In genomic region chr17:38738686-38739085, GRCh38 we compare ENCODE assay signal across 19 cellular contexts. TPM values are rescaled to one million over a fixed set of nuclear protein-coding genes. Genes with fewer than 3 reads are reported as not detected.
DNase-seq lines count a peak whose midpoint lies in the region; ATAC-seq, FAIRE-seq and TF ChIP-seq lines count a peak whose summit lies in the region.
"Had no signal": no experiment of that assay in that cellular context is flagged by ENCODE, and none has a peak within 500 bp of the region (broad histone marks: within the 10 kb centered on the region; RNA-seq: fewer than 3 reads in every experiment).

No MANE protein-coding gene starts in this region.

- no peak overlapping the region for H3K9ac ChIP-seq in BLaER1
- no peak overlapping the region for H3K9ac ChIP-seq in BLaER1 treated with 17β-estradiol and CSF1 and Interleukin-3, amounts not matched to agents 10 nM and 100 nM
- H3K9ac ChIP-seq in K562 (ENCODE audit: insufficient read depth in 1 of 2, low read depth in 2 of 2, low read length in 2 of 2) = no peak overlapping the region

- H3K4me3 ChIP-seq in BLaER1 = no peak overlapping the region
- H3K4me3 ChIP-seq in BLaER1 treated with 17β-estradiol and CSF1 and Interleukin-3, amounts not matched to agents 10 nM and 100 nM = no peak overlapping the region
- no peak overlapping the region for H3K4me3 ChIP-seq in K562

- H3K9me3 ChIP-seq in BLaER1 = no peaks in the 10 kb centered on the region
- H3K9me3 ChIP-seq in BLaER1 treated with 17β-estradiol and CSF1 and Interleukin-3, amounts not matched to agents 10 nM and 100 nM (replicated peaks in 1 of 11) = no peaks in the 10 kb centered on the region
- no peaks in the 10 kb centered on the region for H3K9me3 ChIP-seq in K562 (replicated peaks; ENCODE audit: control insufficient read depth, insufficient read depth, low read depth, low read length)

- peak overlapping the region; percentile 18; the same call in 1 of the 2 replicates for H3K27ac Mint-ChIP-seq in HFFc6
- H3K27ac Mint-ChIP-seq in T-helper 2 cell treated with Interferon-gamma antibody and Interleukin-4, amounts not matched to agents 5 μg/mL and 100 μg/mL, for 36 hours = no peak overlapping the region
- H3K27ac Mint-ChIP-seq in activated CD8-positive, alpha-beta memory T cell treated with anti-CD3 and anti-CD28 coated beads, Interleukin-2, amount 10 ng/mL, durations not matched to agents 7 days and 5 days = no peak overlapping the region
- H3K27ac Mint-ChIP-seq: CD4-positive, alpha-beta T cell; H9 had no signal

- CTCF ChIA-PET in K562 (lab: Yijun Ruan, JAX; ENCODE audit: low intra/inter-chr PET ratio) = no interaction called here
- CTCF ChIA-PET in activated CD8-positive, alpha-beta memory T cell treated with anti-CD3 and anti-CD28 coated beads, Interleukin-2, amount 10 ng/mL, durations not matched to agents 7 days and 5 days (lab: Charles Lee) = interaction anchor here (1.0 to 8.7 kb wide), 3 partner anchors 62 to 211 kb away, joined by 3 to 232 read pairs (median 4); partner anchors contain the start of gene EPOP

- DNase-seq in HFFc6 (no peak), K562 (ENCODE audit: extremely low read depth in 1 of 4, low spot score in 3 of 4) (no peak), left ventricle myocardium superior (no peak)
- no peak for DNase-seq in T-helper 2 cell treated with Interferon-gamma antibody and Interleukin-4, amounts not matched to agents 5 μg/mL and 100 μg/mL, for 36 hours (ENCODE audit: low spot score)
- no peak for DNase-seq in activated CD8-positive, alpha-beta memory T cell treated with anti-CD3 and anti-CD28 coated beads, Interleukin-2, amount 10 ng/mL, durations not matched to agents 7 days and 5 days
- DNase-seq: Calu3; CD4-positive, alpha-beta T cell; COR-L47; DMS53; DMS79 treated with DMSO at 0.1 percent for 48 hours; GOT3; H9 had no signal

- no peak overlapping the region for H3K4me3 Mint-ChIP-seq in HFFc6
- H3K4me3 Mint-ChIP-seq in T-helper 2 cell treated with Interferon-gamma antibody and Interleukin-4, amounts not matched to agents 5 μg/mL and 100 μg/mL, for 36 hours = no peak overlapping the region
- no peak overlapping the region for H3K4me3 Mint-ChIP-seq in activated CD8-positive, alpha-beta memory T cell treated with anti-CD3 and anti-CD28 coated beads, Interleukin-2, amount 10 ng/mL, durations not matched to agents 7 days and 5 days
- H3K4me3 Mint-ChIP-seq: CD14-positive monocyte; CD4-positive, alpha-beta T cell had no signal

- in situ Hi-C loops in K562 (cut with MboI) = no loop called here

- H3K4me1 ChIP-seq in BLaER1 (peaks cover 82% of the 10 kb centered on the region), K562 (replicated peaks in 1 of 2; ENCODE audit: control insufficient read depth in 2 of 2, insufficient read depth in 2 of 2, low read length in 2 of 2) (peaks cover 2 to 35% of the 10 kb centered on the region in 2 experiments; a peak in 3 of 5 replicates)
- H3K4me1 ChIP-seq in BLaER1 treated with 17β-estradiol and CSF1 and Interleukin-3, amounts not matched to agents 10 nM and 100 nM = peaks cover 18 to 91% (median 74%) of the 10 kb centered on the region in 10 experiments

- H3K36me3 ChIP-seq in BLaER1 = peaks cover 37% of the 10 kb centered on the region
- peaks cover 0 to 50% (median 4%) of the 10 kb centered on the region in 11 experiments; a peak in 12 of 22 replicates for H3K36me3 ChIP-seq in BLaER1 treated with 17β-estradiol and CSF1 and Interleukin-3, amounts not matched to agents 10 nM and 100 nM
- peaks cover 65% of the 10 kb centered on the region; the same call in 2 of the 3 replicates for H3K36me3 ChIP-seq in K562 (ENCODE audit: control insufficient read depth, insufficient read depth, low read length)

- H3K27me3 Mint-ChIP-seq in HFFc6 (ENCODE audit: insufficient read depth) = peaks cover 6% of the 10 kb centered on the region
- H3K27me3 Mint-ChIP-seq in T-helper 2 cell treated with Interferon-gamma antibody and Interleukin-4, amounts not matched to agents 5 μg/mL and 100 μg/mL, for 36 hours (ENCODE audit: low read depth) = no peaks in the 10 kb centered on the region
- H3K27me3 Mint-ChIP-seq in activated CD8-positive, alpha-beta memory T cell treated with anti-CD3 and anti-CD28 coated beads, Interleukin-2, amount 10 ng/mL, durations not matched to agents 7 days and 5 days = peaks cover 3% of the 10 kb centered on the region

- TF ChIP-seq CTCF in HFFc6 (IDR thresholded peaks at IDR 0.05) (no peak), K562 (IDR thresholded peaks at IDR 0.05 in 2 of 3, conservative IDR thresholded peaks at IDR 0.05 in 1 of 3; ENCODE audit: insufficient read depth in 2 of 3, low read depth in 1 of 3, low read length in 3 of 3) (no peak)

- no peak for ATAC-seq in K562
- no peak for ATAC-seq in HG03025 (IDR thresholded peaks at IDR 0.05; ENCODE audit: low FRiP score, unreplicated experiment)
- ATAC-seq in left ventricle myocardium superior = no peak
- ATAC-seq in activated CD8-positive, alpha-beta memory T cell treated with anti-CD3 and anti-CD28 coated beads, Interleukin-2, amount 10 ng/mL, durations not matched to agents 7 days and 5 days = no peak
- ATAC-seq: HCT116 had no signal

- H3K36me3 Mint-ChIP-seq in HFFc6 (ENCODE audit: low read depth) = peaks cover 6% of the 10 kb centered on the region; the same call in 1 of the 2 replicates
- peaks cover 2% of the 10 kb centered on the region for H3K36me3 Mint-ChIP-seq in T-helper 2 cell treated with Interferon-gamma antibody and Interleukin-4, amounts not matched to agents 5 μg/mL and 100 μg/mL, for 36 hours (ENCODE audit: low read depth)
- H3K36me3 Mint-ChIP-seq in activated CD8-positive, alpha-beta memory T cell treated with anti-CD3 and anti-CD28 coated beads, Interleukin-2, amount 10 ng/mL, durations not matched to agents 7 days and 5 days = no peaks in the 10 kb centered on the region

- H3K9me3 Mint-ChIP-seq in HFFc6 = no peaks in the 10 kb centered on the region
- H3K9me3 Mint-ChIP-seq in T-helper 2 cell treated with Interferon-gamma antibody and Interleukin-4, amounts not matched to agents 5 μg/mL and 100 μg/mL, for 36 hours = no peaks in the 10 kb centered on the region
- H3K9me3 Mint-ChIP-seq in activated CD8-positive, alpha-beta memory T cell treated with anti-CD3 and anti-CD28 coated beads, Interleukin-2, amount 10 ng/mL, durations not matched to agents 7 days and 5 days (ENCODE audit: low read depth) = no peaks in the 10 kb centered on the region
- H3K9me3 Mint-ChIP-seq: CD14-positive monocyte; CD4-positive, alpha-beta T cell; H9 had no signal

- TF ChIP-seq POLR2A in K562 (conservative IDR thresholded peaks at IDR 0.05) = no peak

- H3K27ac ChIP-seq in BLaER1 = no peak overlapping the region
- no peak overlapping the region for H3K27ac ChIP-seq in BLaER1 treated with 17β-estradiol and CSF1 and Interleukin-3, amounts not matched to agents 10 nM and 100 nM
- H3K27ac ChIP-seq in K562 (ENCODE audit: extremely low read depth, low read depth, low read length) = no peak overlapping the region

- H3K4me2 ChIP-seq in BLaER1 (peak overlapping the region; percentile 60; the same call in 1 of the 2 replicates), K562 (ENCODE audit: insufficient read depth, low read length) (no peak overlapping the region)
- peak overlapping the region in 7 of 11 experiments; percentile 51 to 74 (median 64); a peak in 12 of 22 replicates for H3K4me2 ChIP-seq in BLaER1 treated with 17β-estradiol and CSF1 and Interleukin-3, amounts not matched to agents 10 nM and 100 nM

- POLR2A ChIA-PET in K562 (lab: Yijun Ruan, JAX) = no interaction called here

- no peak for TF ChIP-seq RAD21 in K562 (CRISPR knock-in tag; conservative IDR thresholded peaks at IDR 0.05 in 1 of 2, IDR thresholded peaks at IDR 0.05 in 1 of 2)

- H3K79me2 ChIP-seq in K562 (ENCODE audit: control insufficient read depth, insufficient read depth, low read length) = peaks cover 25% of the 10 kb centered on the region

- intact Hi-C loops in K562 (cut with micrococcal nuclease) = no loop called here
- intact Hi-C loops in left ventricle myocardium superior (cut with micrococcal nuclease) = no loop called here

- 96% methylated on average over 14 of the region's 16 CpGs for WGBS in K562 (ENCODE audit: insufficient coverage, low coverage, missing lambda C conversion rate)

- peaks cover 33% of the 10 kb centered on the region for H3K4me1 Mint-ChIP-seq in HFFc6 (ENCODE audit: low read depth)
- H3K4me1 Mint-ChIP-seq in T-helper 2 cell treated with Interferon-gamma antibody and Interleukin-4, amounts not matched to agents 5 μg/mL and 100 μg/mL, for 36 hours (ENCODE audit: low read depth) = peaks cover 17% of the 10 kb centered on the region
- H3K4me1 Mint-ChIP-seq in activated CD8-positive, alpha-beta memory T cell treated with anti-CD3 and anti-CD28 coated beads, Interleukin-2, amount 10 ng/mL, durations not matched to agents 7 days and 5 days = peaks cover 23% of the 10 kb centered on the region

- no peak overlapping the region for H2AFZ ChIP-seq in K562 (ENCODE audit: low read depth, low read length)

- H3K27me3 ChIP-seq in BLaER1 = no peaks in the 10 kb centered on the region
- H3K27me3 ChIP-seq in BLaER1 treated with 17β-estradiol and CSF1 and Interleukin-3, amounts not matched to agents 10 nM and 100 nM = no peaks in the 10 kb centered on the region
- H3K27me3 ChIP-seq in K562 (ENCODE audit: control insufficient read depth in 2 of 2, insufficient read depth in 2 of 2, low read length in 2 of 2) = no peaks in the 10 kb centered on the region

- BruUV-seq in K562 (replicated peaks; lab: Mats Ljungman, UMichigan) = no TSS peak

- H4K20me1 ChIP-seq in BLaER1 (peaks cover 40% of the 10 kb centered on the region), K562 (replicated peaks; ENCODE audit: control insufficient read depth, insufficient read depth, low read length) (peaks cover 7% of the 10 kb centered on the region; the same call in 1 of the 2 replicates)
- H4K20me1 ChIP-seq in BLaER1 treated with 17β-estradiol and CSF1 and Interleukin-3, amounts not matched to agents 10 nM and 100 nM = peaks cover 0 to 65% (median 15%) of the 10 kb centered on the region in 11 experiments; a peak in 16 of 22 replicates

- TF ChIP-seq EP300 in K562 (IDR thresholded peaks at IDR 0.05; ENCODE audit: low read length) = no peak

- peaks cover 3% of the 10 kb centered on the region for H3K9me1 ChIP-seq in K562 (ENCODE audit: control insufficient read depth, insufficient read depth, low read length)

- FAIRE-seq in K562 (lab: Jason Lieb, UNC) = no peak
- FAIRE-seq: G401.6, GM12892 had no signal

RNA-seq across cellular contexts. Expression of gene CISD3, which starts 8.5 kb away (rescaled TPM):
- 10 to 100 TPM; 35.0 to 38.7 (median 36.6) TPM for total RNA-seq in HFFc6 (2021; fragmentation: NEBNext Ultra II Directional; extraction: Animal tissue kit (Norgen Biotek cat#: 25700))
- total RNA-seq in K562 (2011; cell fraction: chromatin; rRNA removed; ENCODE audit: low replicate concordance) = 5.3 and 11.2 TPM in 2 replicates
- total RNA-seq in K562 (2011; cell fraction: nucleolus; rRNA removed) = 8.9 and 9.2 TPM in 2 replicates
- 10.9 and 12.7 TPM in 2 replicates for total RNA-seq in K562 (2011; cell fraction: nucleoplasm; rRNA removed)
- 21.7 and 29.6 TPM in 2 replicates for total RNA-seq in K562 (2014; rRNA removed)
- total RNA-seq in K562 (2014; rRNA removed; fragmentation: Illumina TruSeq; extraction: Trizol) = 7.2 and 11.7 TPM in 2 replicates
- total RNA-seq in K562 (2015; rRNA removed; fragmentation: Illumina TruSeq; extraction: Trizol) = 15.6 and 15.7 TPM in 2 replicates
- total RNA-seq in K562 (2021) = 60.7 and 78.7 TPM in 2 replicates
- polyA plus RNA-seq in K562 (2011; rRNA removed) = 13.0 and 20.5 TPM in 2 replicates
- polyA plus RNA-seq in K562 (2011; cell fraction: cytosol; rRNA removed) = 7.8 and 30.3 TPM in 2 replicates
- polyA plus RNA-seq in K562 (2011; cell fraction: nucleus; rRNA removed) = 6.0 and 11.9 TPM in 2 replicates
- polyA plus RNA-seq in K562 (2012) = 25.2 and 31.6 TPM in 2 replicates
- polyA plus RNA-seq in K562 (2014; fragmentation: Illumina TruSeq; extraction: Trizol) = 15.0 and 29.4 TPM in 2 replicates
- 10 to 100 TPM in 1 of 2 experiments, 1 to 10 TPM in 1; 5.0 to 10.7 TPM for polyA plus RNA-seq in K562 (2014; fragmentation: Nextera tagmentation; extraction: Ambion mirVana)
- polyA plus RNA-seq in K562 (2014; rRNA removed) = 38.9 and 57.5 TPM in 2 replicates
- polyA minus RNA-seq in K562 (2011; rRNA and poly(A)+ RNA removed) = 2.4 and 3.5 TPM in 2 replicates
- polyA minus RNA-seq in K562 (2011; cell fraction: cytosol; rRNA and poly(A)+ RNA removed) = 4.8 and 12.4 TPM in 2 replicates
- 2.6 and 3.9 TPM in 2 replicates for polyA minus RNA-seq in K562 (2011; cell fraction: nucleus; rRNA and poly(A)+ RNA removed)
- 87.9 TPM for total RNA-seq in left ventricle myocardium superior
- total RNA-seq in activated CD8-positive, alpha-beta memory T cell treated with anti-CD3 and anti-CD28 coated beads, Interleukin-2, amount 10 ng/mL, durations not matched to agents 7 days and 5 days = 10 to 100 TPM; 51.3 to 54.3 TPM

RNA-seq across cellular contexts. Expression of gene PCGF2, which starts 9.4 kb away (rescaled TPM):
- total RNA-seq in HFFc6 (2021; fragmentation: NEBNext Ultra II Directional; extraction: Animal tissue kit (Norgen Biotek cat#: 25700)) = 10 to 100 TPM; 59.7 to 73.5 (median 69.0) TPM
- 12.2 and 22.3 TPM in 2 replicates for total RNA-seq in K562 (2011; cell fraction: chromatin; rRNA removed; ENCODE audit: low replicate concordance)
- 14.2 and 14.7 TPM in 2 replicates for total RNA-seq in K562 (2011; cell fraction: nucleolus; rRNA removed)
- total RNA-seq in K562 (2011; cell fraction: nucleoplasm; rRNA removed) = 12.9 and 19.9 TPM in 2 replicates
- total RNA-seq in K562 (2014; rRNA removed) (6.6 and 8.3 TPM in 2 replicates), K562 (2014; rRNA removed; fragmentation: Illumina TruSeq; extraction: Trizol) (3.0 and 3.7 TPM in 2 replicates), K562 (2015; rRNA removed; fragmentation: Illumina TruSeq; extraction: Trizol) (4.0 and 5.1 TPM in 2 replicates), K562 (2021) (33.4 and 33.7 TPM in 2 replicates), left ventricle myocardium superior (23.8 TPM)
- polyA plus RNA-seq in K562 (2011; rRNA removed) (5.9 and 7.0 TPM in 2 replicates), K562 (2014; fragmentation: Illumina TruSeq; extraction: Trizol) (14.0 and 17.8 TPM in 2 replicates), K562 (2014; fragmentation: Nextera tagmentation; extraction: Ambion mirVana) (1 to 10 TPM; 1.3 to 1.4 TPM), K562 (2014; rRNA removed) (17.1 and 20.3 TPM in 2 replicates)
- polyA plus RNA-seq in K562 (2011; cell fraction: cytosol; rRNA removed) = 7.1 and 19.3 TPM in 2 replicates
- 12.9 and 33.2 TPM in 2 replicates for polyA plus RNA-seq in K562 (2011; cell fraction: nucleus; rRNA removed)
- 22.2 and 28.1 TPM in 2 replicates for polyA plus RNA-seq in K562 (2012)
- 4.2 and 5.7 TPM in 2 replicates for polyA minus RNA-seq in K562 (2011; rRNA and poly(A)+ RNA removed)
- 12.4 and 18.0 TPM in 2 replicates for polyA minus RNA-seq in K562 (2011; cell fraction: cytosol; rRNA and poly(A)+ RNA removed)
- 3.0 and 5.5 TPM in 2 replicates for polyA minus RNA-seq in K562 (2011; cell fraction: nucleus; rRNA and poly(A)+ RNA removed)
- 1 to 10 TPM; 2.1 to 2.5 TPM for total RNA-seq in activated CD8-positive, alpha-beta memory T cell treated with anti-CD3 and anti-CD28 coated beads, Interleukin-2, amount 10 ng/mL, durations not matched to agents 7 days and 5 days
- total RNA-seq: CD4-positive, alpha-beta T cell had no signal
- polyA plus RNA-seq: CD14-positive monocyte had no signal

RNA-seq across cellular contexts. Expression of gene PSMB3, which starts 13.9 kb away (rescaled TPM):
- total RNA-seq in HFFc6 (2021; fragmentation: NEBNext Ultra II Directional; extraction: Animal tissue kit (Norgen Biotek cat#: 25700)) = 100 to 1,000 TPM; 232 to 273 (median 253) TPM
- total RNA-seq in K562 (2011; cell fraction: chromatin; rRNA removed; ENCODE audit: low replicate concordance) = 28.6 and 81.3 TPM in 2 replicates
- 130 and 156 TPM in 2 replicates for total RNA-seq in K562 (2011; cell fraction: nucleolus; rRNA removed)
- total RNA-seq in K562 (2011; cell fraction: nucleoplasm; rRNA removed) = 96.8 and 111 TPM in 2 replicates
- total RNA-seq in K562 (2014; rRNA removed) (509 and 525 TPM in 2 replicates), K562 (2014; rRNA removed; fragmentation: Illumina TruSeq; extraction: Trizol) (498 and 574 TPM in 2 replicates), K562 (2015; rRNA removed; fragmentation: Illumina TruSeq; extraction: Trizol) (469 and 476 TPM in 2 replicates), K562 (2021) (460 and 522 TPM in 2 replicates), left ventricle myocardium superior (167 TPM)
- polyA plus RNA-seq in K562 (2011; rRNA removed) (331 and 538 TPM in 2 replicates), K562 (2014; fragmentation: Illumina TruSeq; extraction: Trizol) (538 and 584 TPM in 2 replicates), K562 (2014; fragmentation: Nextera tagmentation; extraction: Ambion mirVana) (1,000 to 10,000 TPM; 2,413 to 2,775 TPM), K562 (2014; rRNA removed) (729 and 824 TPM in 2 replicates)
- 662 and 1,258 TPM in 2 replicates for polyA plus RNA-seq in K562 (2011; cell fraction: cytosol; rRNA removed)
- 149 and 186 TPM in 2 replicates for polyA plus RNA-seq in K562 (2011; cell fraction: nucleus; rRNA removed)
- 361 and 450 TPM in 2 replicates for polyA plus RNA-seq in K562 (2012)
- 209 and 374 TPM in 2 replicates for polyA minus RNA-seq in K562 (2011; rRNA and poly(A)+ RNA removed)
- polyA minus RNA-seq in K562 (2011; cell fraction: cytosol; rRNA and poly(A)+ RNA removed) = 99.7 and 217 TPM in 2 replicates
- polyA minus RNA-seq in K562 (2011; cell fraction: nucleus; rRNA and poly(A)+ RNA removed) = 36.3 and 46.2 TPM in 2 replicates
- 100 to 1,000 TPM; 246 to 303 TPM for total RNA-seq in activated CD8-positive, alpha-beta memory T cell treated with anti-CD3 and anti-CD28 coated beads, Interleukin-2, amount 10 ng/mL, durations not matched to agents 7 days and 5 days

RNA-seq across cellular contexts. Expression of gene MLLT6, which starts 33.6 kb away (rescaled TPM):
- total RNA-seq in HFFc6 (2021; fragmentation: NEBNext Ultra II Directional; extraction: Animal tissue kit (Norgen Biotek cat#: 25700)) = 10 to 100 TPM; 26.5 to 31.5 (median 30.2) TPM
- total RNA-seq in K562 (2011; cell fraction: chromatin; rRNA removed; ENCODE audit: low replicate concordance) = 330 and 658 TPM in 2 replicates
- total RNA-seq in K562 (2011; cell fraction: nucleolus; rRNA removed) = 248 and 270 TPM in 2 replicates
- total RNA-seq in K562 (2011; cell fraction: nucleoplasm; rRNA removed) = 297 and 366 TPM in 2 replicates
- total RNA-seq in K562 (2014; rRNA removed) = 31.4 and 34.9 TPM in 2 replicates
- total RNA-seq in K562 (2014; rRNA removed; fragmentation: Illumina TruSeq; extraction: Trizol) = 17.4 and 18.4 TPM in 2 replicates
- 22.7 and 23.6 TPM in 2 replicates for total RNA-seq in K562 (2015; rRNA removed; fragmentation: Illumina TruSeq; extraction: Trizol)
- total RNA-seq in K562 (2021) = 61.3 and 71.7 TPM in 2 replicates
- 30.0 and 30.6 TPM in 2 replicates for polyA plus RNA-seq in K562 (2011; rRNA removed)
- polyA plus RNA-seq in K562 (2011; cell fraction: cytosol; rRNA removed) = 11.8 and 25.6 TPM in 2 replicates
- 127 and 214 TPM in 2 replicates for polyA plus RNA-seq in K562 (2011; cell fraction: nucleus; rRNA removed)
- 36.2 and 46.8 TPM in 2 replicates for polyA plus RNA-seq in K562 (2012)
- 30.2 and 33.4 TPM in 2 replicates for polyA plus RNA-seq in K562 (2014; fragmentation: Illumina TruSeq; extraction: Trizol)
- 1 to 10 TPM; 3.1 to 3.4 TPM for polyA plus RNA-seq in K562 (2014; fragmentation: Nextera tagmentation; extraction: Ambion mirVana)
- 47.8 and 55.0 TPM in 2 replicates for polyA plus RNA-seq in K562 (2014; rRNA removed)
- polyA minus RNA-seq in K562 (2011; rRNA and poly(A)+ RNA removed) = 20.1 and 32.9 TPM in 2 replicates
- 13.9 and 19.0 TPM in 2 replicates for polyA minus RNA-seq in K562 (2011; cell fraction: cytosol; rRNA and poly(A)+ RNA removed)
- 52.0 and 68.0 TPM in 2 replicates for polyA minus RNA-seq in K562 (2011; cell fraction: nucleus; rRNA and poly(A)+ RNA removed)
- total RNA-seq in left ventricle myocardium superior = 88.0 TPM
- 100 to 1,000 TPM; 223 to 247 TPM for total RNA-seq in activated CD8-positive, alpha-beta memory T cell treated with anti-CD3 and anti-CD28 coated beads, Interleukin-2, amount 10 ng/mL, durations not matched to agents 7 days and 5 days
